17 cellular contexts compared by ENCODE assay signal in the genomic region with DNA sequence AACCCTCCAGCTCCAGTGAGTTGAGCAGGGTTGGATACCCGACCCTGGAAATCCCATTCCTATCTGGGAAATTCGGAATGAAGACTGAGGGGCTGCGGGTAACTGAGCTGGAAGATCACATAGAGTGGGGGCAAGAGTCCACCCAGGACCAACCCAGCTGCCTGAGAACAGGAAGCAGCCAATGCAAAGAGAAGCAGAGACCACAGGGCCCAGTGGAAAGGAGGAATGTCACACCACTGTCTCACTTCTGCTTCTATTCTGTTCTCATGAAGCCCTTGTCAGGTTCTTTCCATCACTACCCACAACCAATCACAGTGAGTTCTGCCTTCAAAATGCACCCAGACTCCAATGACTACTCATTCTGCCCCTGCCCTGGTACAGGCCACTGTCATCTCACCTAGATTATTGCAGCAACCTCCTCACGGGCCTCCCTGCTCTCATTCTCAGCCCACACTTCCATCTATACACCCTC. TPM values are rescaled to one million over a fixed set of nuclear protein-coding genes. Genes with fewer than 3 reads are reported as not detected.
DNase-seq lines count a peak whose midpoint lies in the region; ATAC-seq and TF ChIP-seq lines count a peak whose summit lies in the region.
"Had no signal": no experiment of that assay in that cellular context is flagged by ENCODE, and none has a peak within 500 bp of the region (broad histone marks: within the 10 kb centered on the region; RNA-seq: fewer than 3 reads in every experiment).

No MANE protein-coding gene starts in this region.

- no peaks in the 10 kb centered on the region for H3K36me3 ChIP-seq in H7 (replicated peaks; ENCODE audit: control insufficient read depth, insufficient read depth, low read length)
- H3K36me3 ChIP-seq: neutrophil had no signal

- in situ Hi-C loops in GM13976 (cut with MboI; ENCODE audit: low sequenced_read_pairs, unreplicated experiment): no loop called here

- TF ChIP-seq CTCF in GM13976 (IDR thresholded peaks at IDR 0.05; ENCODE audit: borderline replicate concordance, control extremely low read depth, extremely low read depth, insufficient read depth, missing control alignments): no peak

- no peaks in the 10 kb centered on the region for H3K27me3 ChIP-seq in H7 (ENCODE audit: control insufficient read depth, insufficient read depth, low read length)
- H3K27me3 ChIP-seq: heart left ventricle, neutrophil had no signal

- DNase-seq in GM13976 (ENCODE audit: low spot score): peak; percentile 83
- peak; percentile 55 for DNase-seq in GM19240 (ENCODE audit: insufficient read length, low spot score)
- peak; percentile 21 for DNase-seq in ecto neural progenitor cell (ENCODE audit: low spot score)
- no peak for DNase-seq in HPDE6-E6E7 (ENCODE audit: extremely low spot score)
- DNase-seq in H7: no peak
- no peak for DNase-seq in NCI-H1436 (lab: John Stamatoyannopoulos, UW)
- DNase-seq in effector CD4-positive, alpha-beta T cell: no peak
- DNase-seq: left ventricle myocardium superior; NCI-H524; SHP77; stimulated activated CD8-positive, alpha-beta memory T cell treated with anti-CD3 and anti-CD28 coated beads, Interleukin-4, amount 100 ng/mL, for 48 hours had no signal

- ATAC-seq in HG02981 (IDR thresholded peaks at IDR 0.05; ENCODE audit: unreplicated experiment): peak; percentile 71
- ATAC-seq: heart left ventricle, left ventricle myocardium superior had no signal

- H3K4me3 ChIP-seq in H7 (ENCODE audit: insufficient read depth, low read depth, low read length): no peak overlapping the region
- H3K4me3 ChIP-seq: heart left ventricle had no signal

RNA-seq across cellular contexts. Expression of gene DYRK1B, which starts 15.3 kb away (rescaled TPM):
- total RNA-seq in H7 (2014; rRNA removed; shearing (Covaris generic)): 5.4 and 6.9 TPM in 2 replicates

RNA-seq across cellular contexts. Expression of gene FBL, which starts 27.5 kb away (rescaled TPM):
- 376 and 414 TPM in 2 replicates for total RNA-seq in H7 (2014; rRNA removed; shearing (Covaris generic))

RNA-seq across cellular contexts. Expression of gene LEUTX, which starts 40.0 kb away (rescaled TPM):
- total RNA-seq in H7 (2014; rRNA removed; shearing (Covaris generic)): not detected in 2 replicates
- total RNA-seq: activated T-helper 2 cell treated with anti-CD3 and anti-CD28 coated beads, Interferon-gamma antibody, Interleukin-2, Interleukin-4, amounts not matched to agents 10 μg/mL and 5 μg/mL and 100 μg/mL, durations not matched to agents 14 hours and 24 hours and 36 hours; endothelial cell of umbilical vein; heart left ventricle; left ventricle myocardium superior; MCF 10A had no signal

Comparison
In these comparisons a context has a peak if more than half of its experiments do, and no peak if none do; other contexts are left out.
1. DNase-seq: peak in GM13976 (single experiment), GM19240 (single experiment) and ecto neural progenitor cell (single experiment); none in HPDE6-E6E7 (single experiment), H7 (single experiment), NCI-H1436 (single experiment) and effector CD4-positive, alpha-beta T cell (single experiment).